ENCODE assay signal across 1 cellular context in the genomic region with DNA sequence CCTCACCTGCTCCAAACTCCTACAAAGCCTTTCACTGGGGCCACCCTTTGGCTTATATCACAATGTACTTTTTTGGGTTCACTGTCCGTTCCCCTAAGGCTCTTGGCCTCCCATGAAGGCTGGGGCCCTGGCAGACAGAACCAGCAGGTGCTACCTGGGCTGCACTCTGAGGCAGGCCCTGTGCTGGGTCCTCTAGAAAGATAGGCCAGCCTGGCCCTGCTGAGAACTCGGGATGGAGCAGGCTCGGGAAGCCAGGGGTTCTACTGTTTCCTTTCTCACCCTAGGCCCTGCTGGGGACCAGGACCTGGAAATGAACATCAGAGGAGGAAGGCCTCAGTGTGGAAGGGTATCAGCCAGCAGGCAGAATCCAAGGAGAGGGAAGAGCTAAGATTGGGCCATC.
TF ChIP-seq lines count a peak whose summit lies in the region.

No MANE protein-coding gene starts in this region.

TF ChIP-seq in HepG2, 621 proteins besides CTCF, POLR2A, EP300 and RAD21 (continued from another document):
- TF ChIP-seq ZNF317 (CRISPR knock-in tag; IDR thresholded peaks at IDR 0.05): no peak
- no peak for TF ChIP-seq GLI4 (CRISPR knock-in tag; IDR thresholded peaks at IDR 0.05; ENCODE audit: borderline replicate concordance)
- TF ChIP-seq CCDC6 (CRISPR knock-in tag; IDR thresholded peaks at IDR 0.05): no peak
- TF ChIP-seq XRCC5 (optimal IDR thresholded peaks at IDR 0.05; ENCODE audit: low read length): no peak
- no peak for TF ChIP-seq SATB2 (CRISPR knock-in tag; IDR thresholded peaks at IDR 0.05)
- no peak for TF ChIP-seq RORA (CRISPR knock-in tag; IDR thresholded peaks at IDR 0.05)
